Comparison of ENCODE assay signal across 18 cellular contexts in the genomic region with DNA sequence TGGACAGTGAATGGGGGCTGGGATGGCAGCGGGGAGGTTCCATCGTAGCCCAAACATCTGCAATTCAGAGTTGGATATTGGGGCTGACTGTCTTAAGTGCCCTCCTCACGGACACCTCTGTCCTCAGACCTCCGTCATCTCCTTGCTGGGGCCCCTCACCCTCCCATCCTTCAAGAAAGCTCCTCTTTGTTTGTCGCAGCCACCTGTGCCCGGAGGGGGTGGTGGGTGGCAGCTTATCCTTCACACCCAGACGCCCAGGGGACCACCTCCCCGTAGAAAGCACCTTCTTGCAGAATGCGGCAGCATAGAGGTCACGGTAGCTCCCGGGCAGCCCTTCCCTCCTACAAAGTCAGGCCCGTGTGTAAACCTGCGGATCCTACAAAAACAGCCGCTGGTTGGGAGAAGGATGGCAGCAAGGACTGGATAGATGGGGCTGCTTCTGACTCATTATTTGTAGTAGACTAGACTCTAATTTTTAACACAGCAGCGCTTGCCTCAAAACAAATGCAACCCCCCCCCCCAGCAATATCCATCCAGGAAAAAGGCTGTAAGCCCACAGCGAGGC. TPM values are rescaled to one million over a fixed set of nuclear protein-coding genes. Genes with fewer than 3 reads are reported as not detected.
DNase-seq lines count a peak whose midpoint lies in the region; ATAC-seq and TF ChIP-seq lines count a peak whose summit lies in the region.
"Had no signal": no experiment of that assay in that cellular context is flagged by ENCODE, and none has a peak within 500 bp of the region (broad histone marks: within the 10 kb centered on the region; RNA-seq: fewer than 3 reads in every experiment).

No MANE protein-coding gene starts in this region.

- no peak for ATAC-seq in activated naive CD8-positive, alpha-beta T cell treated with anti-CD3 and anti-CD28 coated beads, Interleukin-2, amount 50 U/mL, for 24 hours
- no peak for ATAC-seq in WTC11
- no peak for ATAC-seq in naive thymus-derived CD4-positive, alpha-beta T cell
- no peak for ATAC-seq in stimulated activated naive B cell treated with anti-CD40 and anti-IgM and Interleukin-4, amounts not matched to agents 10 μg/mL and 1 μg/mL and 100 μg/mL, for 72 hours (replicated peaks)
- ATAC-seq: activated CD4-positive, CD25-positive, alpha-beta regulatory T cell treated with anti-CD3 and anti-CD28 coated beads, Interleukin-2, amount 50 U/mL, for 24 hours; Right ventricle myocardium inferior had no signal

- no peaks in the 10 kb centered on the region for H3K9me3 Mint-ChIP-seq in activated naive CD8-positive, alpha-beta T cell (ENCODE audit: low read depth)
- H3K9me3 Mint-ChIP-seq in activated naive CD8-positive, alpha-beta T cell treated with anti-CD3 and anti-CD28 coated beads, Interleukin-2, amount 50 U/mL, for 24 hours, result no peaks in the 10 kb centered on the region
- H3K9me3 Mint-ChIP-seq in WTC11, result no peaks in the 10 kb centered on the region
- peaks cover 0 to 13% (median 2%) of the 10 kb centered on the region in 11 donors for H3K9me3 Mint-ChIP-seq in naive thymus-derived CD4-positive, alpha-beta T cell
- H3K9me3 Mint-ChIP-seq in stimulated activated naive B cell treated with anti-CD40 and anti-IgM and Interleukin-4, amounts not matched to agents 10 μg/mL and 1 μg/mL and 100 μg/mL, for 72 hours, result peaks cover 2 to 5% of the 10 kb centered on the region in 2 donors

- H3K4me1 ChIP-seq in naive thymus-derived CD4-positive, alpha-beta T cell (ENCODE audit: control insufficient read depth in 2 of 2, insufficient read depth in 2 of 2, low read length in 2 of 2), result peaks cover 3 to 11% of the 10 kb centered on the region in 2 donors

- H3K36me3 ChIP-seq in naive thymus-derived CD4-positive, alpha-beta T cell (ENCODE audit: control insufficient read depth in 2 of 3, insufficient read depth in 3 of 3, low read length in 3 of 3), result no peaks in the 10 kb centered on the region
- H3K36me3 ChIP-seq: breast epithelium, esophagus muscularis mucosa had no signal

- no peak for TF ChIP-seq CTCF in WTC11 (IDR thresholded peaks at IDR 0.05)

- CTCF ChIA-PET in WTC11 (lab: Charles Lee), result no interaction called here
- CTCF ChIA-PET in naive thymus-derived CD4-positive, alpha-beta T cell (lab: Charles Lee), result no interaction called here

- H3K27me3 ChIP-seq in naive thymus-derived CD4-positive, alpha-beta T cell (ENCODE audit: control insufficient read depth in 2 of 2, insufficient read depth in 2 of 2, low read length in 2 of 2), result peaks cover 0 to 15% of the 10 kb centered on the region in 2 donors

- intact Hi-C loops in naive thymus-derived CD4-positive, alpha-beta T cell (cut with micrococcal nuclease), result no loop called here

- no peak overlapping the region for H3K4me3 ChIP-seq in naive thymus-derived CD4-positive, alpha-beta T cell (ENCODE audit: low read length)
- H3K4me3 ChIP-seq: lung had no signal

- DNase-seq in activated naive CD8-positive, alpha-beta T cell treated with anti-CD3 and anti-CD28 coated beads, Interleukin-2, amount 50 U/mL, for 24 hours, result no peak
- DNase-seq in WTC11 (ENCODE audit: low spot score), result no peak
- DNase-seq in naive thymus-derived CD4-positive, alpha-beta T cell, result no peak
- no peak for DNase-seq in stimulated activated naive B cell treated with anti-CD40 and anti-IgM and Interleukin-4, amounts not matched to agents 10 μg/mL and 1 μg/mL and 100 μg/mL, for 72 hours
- no peak for DNase-seq in GF-D8 (lab: John Stamatoyannopoulos, UW)
- DNase-seq in Ammon's horn (ENCODE audit: low spot score), result no peak
- no peak for DNase-seq in NCI-H524 treated with DMSO at 0.1 percent for 48 hours (lab: John Stamatoyannopoulos, UW)
- DNase-seq: activated CD8-positive, alpha-beta memory T cell treated with anti-CD3 and anti-CD28 coated beads, Interleukin-2, amount 50 U/mL, for 48 hours; activated naive CD8-positive, alpha-beta T cell treated with anti-CD3 and anti-CD28 coated beads, Interleukin-2, amount 10 ng/mL, durations not matched to agents 7 days and 5 days; NCI-H1694; NCI-H446 treated with DMSO at 0.1 percent for 48 hours; stimulated activated CD4-positive, alpha-beta T cell treated with anti-CD3 and anti-CD28 coated beads, Interleukin-1b, Interleukin-23, amount 100 ng/mL, for 48 hours had no signal

- H3K36me3 Mint-ChIP-seq in activated naive CD8-positive, alpha-beta T cell, result no peaks in the 10 kb centered on the region
- no peaks in the 10 kb centered on the region for H3K36me3 Mint-ChIP-seq in activated naive CD8-positive, alpha-beta T cell treated with anti-CD3 and anti-CD28 coated beads, Interleukin-2, amount 50 U/mL, for 24 hours (ENCODE audit: low read depth)
- 0 out of 2 replicates have a peak, but pooled peaks cover 3% of the 10 kb centered on the region for H3K36me3 Mint-ChIP-seq in WTC11
- H3K36me3 Mint-ChIP-seq in naive thymus-derived CD4-positive, alpha-beta T cell, result peaks cover 0 to 8% (median 0%) of the 10 kb centered on the region in 5 donors
- H3K36me3 Mint-ChIP-seq in stimulated activated naive B cell treated with anti-CD40 and anti-IgM and Interleukin-4, amounts not matched to agents 10 μg/mL and 1 μg/mL and 100 μg/mL, for 72 hours, result peaks cover 0 to 3% of the 10 kb centered on the region in 2 donors
- H3K36me3 Mint-ChIP-seq: activated naive CD8-positive, alpha-beta T cell treated with anti-CD3 and anti-CD28 coated beads, Interleukin-2, amount 10 ng/mL, durations not matched to agents 7 days and 5 days had no signal

- peaks cover 14% of the 10 kb centered on the region for H3K4me1 Mint-ChIP-seq in activated naive CD8-positive, alpha-beta T cell (ENCODE audit: low read depth)
- H3K4me1 Mint-ChIP-seq in activated naive CD8-positive, alpha-beta T cell treated with anti-CD3 and anti-CD28 coated beads, Interleukin-2, amount 50 U/mL, for 24 hours, result peaks cover 5% of the 10 kb centered on the region
- peaks cover 11% of the 10 kb centered on the region for H3K4me1 Mint-ChIP-seq in WTC11
- peaks cover 0 to 22% (median 11%) of the 10 kb centered on the region in 7 donors for H3K4me1 Mint-ChIP-seq in naive thymus-derived CD4-positive, alpha-beta T cell
- H3K4me1 Mint-ChIP-seq in stimulated activated naive B cell treated with anti-CD40 and anti-IgM and Interleukin-4, amounts not matched to agents 10 μg/mL and 1 μg/mL and 100 μg/mL, for 72 hours, result peaks cover 11 to 16% of the 10 kb centered on the region in 2 donors
- H3K4me1 Mint-ChIP-seq: activated naive CD8-positive, alpha-beta T cell treated with anti-CD3 and anti-CD28 coated beads, Interleukin-2, amount 10 ng/mL, durations not matched to agents 7 days and 5 days had no signal

- H3K27me3 Mint-ChIP-seq in activated naive CD8-positive, alpha-beta T cell, result peaks cover 21% of the 10 kb centered on the region
- H3K27me3 Mint-ChIP-seq in activated naive CD8-positive, alpha-beta T cell treated with anti-CD3 and anti-CD28 coated beads, Interleukin-2, amount 50 U/mL, for 24 hours, result peaks cover 35% of the 10 kb centered on the region
- peaks cover 26% of the 10 kb centered on the region for H3K27me3 Mint-ChIP-seq in WTC11 (ENCODE audit: low read depth)
- peaks cover 29 to 41% (median 32%) of the 10 kb centered on the region in 5 donors for H3K27me3 Mint-ChIP-seq in naive thymus-derived CD4-positive, alpha-beta T cell
- peaks cover 41 to 45% of the 10 kb centered on the region in 2 donors for H3K27me3 Mint-ChIP-seq in stimulated activated naive B cell treated with anti-CD40 and anti-IgM and Interleukin-4, amounts not matched to agents 10 μg/mL and 1 μg/mL and 100 μg/mL, for 72 hours

- no peak overlapping the region for H3K27ac ChIP-seq in naive thymus-derived CD4-positive, alpha-beta T cell (ENCODE audit: low read depth, low read length)
- H3K27ac ChIP-seq: breast epithelium, esophagus muscularis mucosa had no signal

- H3K27ac Mint-ChIP-seq in activated naive CD8-positive, alpha-beta T cell, result no peak overlapping the region
- no peak overlapping the region for H3K27ac Mint-ChIP-seq in activated naive CD8-positive, alpha-beta T cell treated with anti-CD3 and anti-CD28 coated beads, Interleukin-2, amount 50 U/mL, for 24 hours
- H3K27ac Mint-ChIP-seq in WTC11, result no peak overlapping the region
- peak overlapping the region in 3 of 9 donors; percentile 1 to 68 (median 31) for H3K27ac Mint-ChIP-seq in naive thymus-derived CD4-positive, alpha-beta T cell
- H3K27ac Mint-ChIP-seq in stimulated activated naive B cell treated with anti-CD40 and anti-IgM and Interleukin-4, amounts not matched to agents 10 μg/mL and 1 μg/mL and 100 μg/mL, for 72 hours, result peak overlapping the region; percentile 6
- H3K27ac Mint-ChIP-seq: activated naive CD8-positive, alpha-beta T cell treated with anti-CD3 and anti-CD28 coated beads, Interleukin-2, amount 10 ng/mL, durations not matched to agents 7 days and 5 days had no signal

- POLR2A ChIA-PET in WTC11 (lab: Charles Lee), result no interaction called here
- POLR2A ChIA-PET in naive thymus-derived CD4-positive, alpha-beta T cell (lab: Charles Lee), result no interaction called here

- H3K4me3 Mint-ChIP-seq in activated naive CD8-positive, alpha-beta T cell, result peak overlapping the region; percentile 58
- H3K4me3 Mint-ChIP-seq in activated naive CD8-positive, alpha-beta T cell treated with anti-CD3 and anti-CD28 coated beads, Interleukin-2, amount 50 U/mL, for 24 hours, result no peak overlapping the region
- H3K4me3 Mint-ChIP-seq in WTC11, result peak overlapping the region; percentile 65
- H3K4me3 Mint-ChIP-seq in naive thymus-derived CD4-positive, alpha-beta T cell, result peak overlapping the region in 9 of 10 donors; percentile 34 to 76 (median 55)
- H3K4me3 Mint-ChIP-seq in stimulated activated naive B cell treated with anti-CD40 and anti-IgM and Interleukin-4, amounts not matched to agents 10 μg/mL and 1 μg/mL and 100 μg/mL, for 72 hours, result peak overlapping the region; percentile 68 to 70
- H3K4me3 Mint-ChIP-seq: activated naive CD8-positive, alpha-beta T cell treated with anti-CD3 and anti-CD28 coated beads, Interleukin-2, amount 10 ng/mL, durations not matched to agents 7 days and 5 days had no signal

- peaks cover 0 to 3% (median 0%) of the 10 kb centered on the region in 3 experiments for H3K9me3 ChIP-seq in naive thymus-derived CD4-positive, alpha-beta T cell (ENCODE audit: control insufficient read depth in 2 of 3, low read length in 3 of 3)

TF ChIP-seq in WTC11, 78 proteins besides CTCF, POLR2A, EP300 and RAD21 (continues in another document):
- TF ChIP-seq MXD4 (CRISPR knock-in tag; IDR thresholded peaks at IDR 0.05; ENCODE audit: borderline replicate concordance) (no peak), SMAD3 (CRISPR knock-in tag; IDR thresholded peaks at IDR 0.05; ENCODE audit: borderline replicate concordance) (no peak), CREM (CRISPR knock-in tag; IDR thresholded peaks at IDR 0.05) (no peak), ETV6 (CRISPR knock-in tag; IDR thresholded peaks at IDR 0.05) (no peak), ZNF232 (CRISPR knock-in tag; IDR thresholded peaks at IDR 0.05) (no peak), EMX1 (CRISPR knock-in tag; IDR thresholded peaks at IDR 0.05) (no peak), HMGA2 (CRISPR knock-in tag; IDR thresholded peaks at IDR 0.05) (no peak)

RNA-seq across cellular contexts. Expression of a gene that starts 1.3 kb away (rescaled TPM):
- total RNA-seq in WTC11 (2021), result 2.6 to 4.7 TPM (median 3.9 TPM) in 3 replicates
- total RNA-seq in naive thymus-derived CD4-positive, alpha-beta T cell, result 1 to 10 TPM in 3 of 5 experiments, under 1 TPM in 2; 0.58 to 2.3 (median 1.3) TPM
- 1 to 10 TPM; 1.7 to 2.1 TPM for polyA plus RNA-seq in naive thymus-derived CD4-positive, alpha-beta T cell
